1 cellular context compared by ENCODE assay signal in the genomic region with DNA sequence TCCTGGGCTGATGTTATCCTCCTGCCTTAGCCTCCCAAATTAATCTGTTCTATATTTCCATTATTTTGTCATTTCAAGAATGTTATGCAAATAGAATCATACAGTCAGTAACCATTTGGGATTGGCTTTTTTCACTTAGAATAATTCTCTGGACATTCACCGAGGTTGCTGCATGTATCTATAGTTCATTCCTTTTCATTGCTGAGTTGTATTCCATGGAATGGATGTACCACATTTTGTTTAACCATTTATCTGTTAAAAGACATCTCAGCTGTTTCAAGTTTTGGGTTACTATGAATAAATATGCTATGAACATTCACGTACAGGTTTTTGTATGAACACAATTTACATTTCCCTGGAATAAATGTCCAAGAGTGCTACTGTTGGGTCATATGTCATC.
TF ChIP-seq lines count a peak whose summit lies in the region.

No MANE protein-coding gene starts in this region.

TF ChIP-seq in K562, 482 proteins besides CTCF, POLR2A, EP300 and RAD21 (continued from another document):
- peak; percentile 19 to 21; a peak in 1 of 4 replicates for TF ChIP-seq KDM1A (IDR thresholded peaks at IDR 0.05)
- TF ChIP-seq BCOR (IDR thresholded peaks at IDR 0.05) = 0 out of 2 replicates have a peak, but pooled peaks have one; percentile 20
TF ChIP-seq in K562: peak in this region for 5.
